In genomic region chr17:12635996-12636395, GRCh38 we compare ENCODE assay signal across 4 cellular contexts. TPM values are rescaled to one million over a fixed set of nuclear protein-coding genes. Genes with fewer than 3 reads are reported as not detected.
"Had no signal": no experiment of that assay in that cellular context is flagged by ENCODE, and none has a peak within 500 bp of the region (broad histone marks: within the 10 kb centered on the region; RNA-seq: fewer than 3 reads in every experiment).

No MANE protein-coding gene starts in this region.

RNA-seq across cellular contexts. Expression of gene MYOCD, which starts 29.7 kb away (rescaled TPM):
- total RNA-seq: OCI-LY7, PC-9, RPMI7951, SK-MEL-5 had no signal
